In genomic region chr1:224492015-224492414, GRCh38 we compare ENCODE assay signal across 9 cellular contexts.
"Had no signal": no experiment of that assay in that cellular context is flagged by ENCODE, and none has a peak within 500 bp of the region (broad histone marks: within the 10 kb centered on the region; RNA-seq: fewer than 3 reads in every experiment).

No MANE protein-coding gene starts in this region.

- H3K4me3 Mint-ChIP-seq: HFFc6 had no signal

- ATAC-seq: HCT116, K562 had no signal

- H3K9me3 ChIP-seq: HAP-1 had no signal

- H2AFZ ChIP-seq: GM23248 had no signal

- H3K4me1 ChIP-seq: HAP-1 had no signal

- H3K27ac ChIP-seq: GM23248 had no signal

- H3K36me3 ChIP-seq: HAP-1 had no signal

- H3K27ac Mint-ChIP-seq: HFFc6 had no signal

- H3K4me3 ChIP-seq: GM23248, HAP-1, K562 had no signal

- H3K9me3 Mint-ChIP-seq: HFFc6 had no signal

- H3K9ac ChIP-seq: GM23248 had no signal

- FAIRE-seq: HTR-8/SVneo, K562 had no signal

- DNase-seq: GM23248, GOT3, H7, HFFc6, IMR-90 had no signal
